In genomic region chr6:18263561-18264337, GRCh38 we compare ENCODE assay signal across 7 cellular contexts. TPM values are rescaled to one million over a fixed set of nuclear protein-coding genes. Genes with fewer than 3 reads are reported as not detected.
A peak's percentile ranks its signal among the peaks of the same experiment; 100 is the strongest.
DNase-seq lines count a peak whose midpoint lies in the region; ATAC-seq lines count a peak whose summit lies in the region.

No MANE protein-coding gene starts in this region.

- peaks cover 13% of the 10 kb centered on the region for H3K9me3 ChIP-seq in KOPT-K1 (ENCODE audit: insufficient read depth, low read length, poor library complexity, severe bottlenecking)

- H3K27ac Mint-ChIP-seq in activated CD4-positive, alpha-beta T cell treated with anti-CD3 and anti-CD28 coated beads, Interleukin-2, amount 10 ng/mL, durations not matched to agents 24 days and 14 days, result peak overlapping the region; percentile 94
- peak overlapping the region; percentile 93 to 98 for H3K27ac Mint-ChIP-seq in effector memory CD8-positive, alpha-beta T cell

- H3K36me3 Mint-ChIP-seq in activated CD4-positive, alpha-beta T cell treated with anti-CD3 and anti-CD28 coated beads, Interleukin-2, amount 10 ng/mL, durations not matched to agents 24 days and 14 days (ENCODE audit: low read depth), result peaks cover 44% of the 10 kb centered on the region
- H3K36me3 Mint-ChIP-seq in effector memory CD8-positive, alpha-beta T cell (ENCODE audit: insufficient read depth), result peaks cover 37% of the 10 kb centered on the region

- intact Hi-C loops in activated CD4-positive, alpha-beta T cell treated with anti-CD3 and anti-CD28 coated beads, Interleukin-2, amount 10 ng/mL, durations not matched to agents 24 days and 14 days (cut with micrococcal nuclease), result loop anchor here (1.0 to 5.0 kb wide), 7 partner anchors 53 to 556 kb away; partner anchors contain the start of genes KDM1B, KIF13A, NUP153 and RNF144B

- H3K27ac ChIP-seq in KOPT-K1 (ENCODE audit: low read depth, low read length, poor library complexity, severe bottlenecking), result peak overlapping the region; percentile 93

- H3K36me3 ChIP-seq in KOPT-K1 (ENCODE audit: insufficient read depth, low read length), result peaks cover 35% of the 10 kb centered on the region

- H3K4me1 Mint-ChIP-seq in activated CD4-positive, alpha-beta T cell treated with anti-CD3 and anti-CD28 coated beads, Interleukin-2, amount 10 ng/mL, durations not matched to agents 24 days and 14 days, result peaks cover 45% of the 10 kb centered on the region
- H3K4me1 Mint-ChIP-seq in effector memory CD8-positive, alpha-beta T cell (ENCODE audit: low read depth in 2 of 2), result peaks cover 38 to 43% of the 10 kb centered on the region in 2 donors

- H3K4me3 Mint-ChIP-seq in activated CD4-positive, alpha-beta T cell treated with anti-CD3 and anti-CD28 coated beads, Interleukin-2, amount 10 ng/mL, durations not matched to agents 24 days and 14 days, result peak overlapping the region; percentile 95
- H3K4me3 Mint-ChIP-seq in effector memory CD8-positive, alpha-beta T cell, result peak overlapping the region; percentile 91 to 96

- ATAC-seq in GM21723 (IDR thresholded peaks at IDR 0.05; ENCODE audit: unreplicated experiment), result peak; percentile 21
- peak; percentile 16 for ATAC-seq in effector memory CD8-positive, alpha-beta T cell (replicated peaks)
- ATAC-seq in stimulated activated naive CD8-positive, alpha-beta T cell treated with anti-CD3 and anti-CD28 coated beads, Interleukin-15, Interleukin-2, amounts not matched to agents 100 U/mL and 50 U/mL, for 24 hours, result peak; percentile 19

- H3K9me3 Mint-ChIP-seq in activated CD4-positive, alpha-beta T cell treated with anti-CD3 and anti-CD28 coated beads, Interleukin-2, amount 10 ng/mL, durations not matched to agents 24 days and 14 days, result no peaks in the 10 kb centered on the region
- H3K9me3 Mint-ChIP-seq in effector memory CD8-positive, alpha-beta T cell, result no peaks in the 10 kb centered on the region

- DNase-seq in ELR (ENCODE audit: low read depth) (peak; percentile 72), lung microvascular endothelial cell (ENCODE audit: low read depth in 2 of 2) (peak; percentile 71 to 83)
- peak; percentile 81 for DNase-seq in activated CD4-positive, alpha-beta T cell treated with anti-CD3 and anti-CD28 coated beads, Interleukin-2, amount 10 ng/mL, durations not matched to agents 24 days and 14 days
- peak in 1 of 3 experiments; percentile 18 for DNase-seq in effector memory CD8-positive, alpha-beta T cell
- peak; percentile 48 for DNase-seq in stimulated activated naive CD8-positive, alpha-beta T cell treated with anti-CD3 and anti-CD28 coated beads, Interleukin-15, Interleukin-2, amounts not matched to agents 100 U/mL and 50 U/mL, for 24 hours

- no peaks in the 10 kb centered on the region for H3K27me3 Mint-ChIP-seq in activated CD4-positive, alpha-beta T cell treated with anti-CD3 and anti-CD28 coated beads, Interleukin-2, amount 10 ng/mL, durations not matched to agents 24 days and 14 days
- H3K27me3 Mint-ChIP-seq in effector memory CD8-positive, alpha-beta T cell, result no peaks in the 10 kb centered on the region

RNA-seq across cellular contexts. Expression of gene DEK, which starts 0.6 kb away (rescaled TPM):
- total RNA-seq in activated CD4-positive, alpha-beta T cell treated with anti-CD3 and anti-CD28 coated beads, Interleukin-2, amount 10 ng/mL, durations not matched to agents 24 days and 14 days, result 170 and 175 TPM in 2 replicates
- 77.6 and 84.5 TPM in 2 replicates for total RNA-seq in lung microvascular endothelial cell
